Comparison of ENCODE assay signal across 8 cellular contexts in the genomic region with DNA sequence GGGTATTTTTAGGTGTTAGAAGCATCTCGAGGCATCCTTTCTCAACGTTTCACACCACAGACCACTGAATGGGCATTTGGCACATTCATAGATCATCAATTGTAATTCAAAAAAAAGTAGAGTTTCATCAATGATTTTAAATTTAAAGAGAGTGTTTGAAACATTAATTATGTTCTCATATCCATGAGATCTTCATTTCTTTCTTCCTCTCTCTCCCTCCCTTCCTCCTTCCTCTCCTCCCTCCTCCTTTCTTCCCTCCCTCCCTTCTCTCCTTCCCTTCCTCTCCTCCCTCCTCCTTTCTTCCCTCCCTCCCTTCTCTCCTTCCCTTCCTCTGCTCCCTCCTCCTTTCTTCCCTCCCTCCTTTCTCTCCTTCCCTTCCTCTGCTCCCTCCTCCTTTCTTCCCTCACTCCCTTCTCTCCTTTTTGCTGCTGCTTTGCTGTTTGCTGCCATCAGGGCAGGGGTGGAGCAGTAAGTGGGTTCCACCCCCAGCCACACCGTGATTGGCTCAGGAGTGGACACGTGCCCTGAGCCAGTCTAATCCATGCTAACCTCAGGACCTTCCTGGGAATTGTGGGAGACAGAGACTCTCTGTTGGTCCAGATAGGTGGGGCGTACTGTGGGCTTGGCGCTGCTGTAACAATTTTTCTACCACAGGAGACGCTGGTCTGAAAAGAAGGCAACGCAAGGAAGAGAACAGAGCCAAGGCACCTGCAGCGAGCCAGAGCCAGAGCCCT. TPM values are rescaled to one million over a fixed set of nuclear protein-coding genes. Genes with fewer than 3 reads are reported as not detected.
DNase-seq lines count a peak whose midpoint lies in the region; ATAC-seq and TF ChIP-seq lines count a peak whose summit lies in the region.

No MANE protein-coding gene starts in this region.

- peak; percentile 30 to 49 (median 31) for TF ChIP-seq CTCF in breast epithelium (IDR thresholded peaks at IDR 0.05)

- intact Hi-C loops in breast epithelium (cut with DNase I; ENCODE audit: low total_unique reads): loop anchor here (10.0 kb wide), 1 partner anchor 49 kb away; a partner anchor contains a TSS
- intact Hi-C loops in naive thymus-derived CD4-positive, alpha-beta T cell (cut with micrococcal nuclease): no loop called here

- peak overlapping the region in 2 of 10 donors; percentile 11 to 28 for H3K4me3 Mint-ChIP-seq in naive thymus-derived CD4-positive, alpha-beta T cell

- H2AFZ ChIP-seq in Karpas-422 (ENCODE audit: low read length): no peak overlapping the region

- H3K27ac ChIP-seq in breast epithelium: peak overlapping the region; percentile 81 to 88
- peak overlapping the region; percentile 54 for H3K27ac ChIP-seq in substantia nigra (ENCODE audit: low read depth, low read length, poor library complexity, severe bottlenecking)
- H3K27ac ChIP-seq in naive thymus-derived CD4-positive, alpha-beta T cell (ENCODE audit: low read depth, low read length): no peak overlapping the region
- no peak overlapping the region for H3K27ac ChIP-seq in Karpas-422 (ENCODE audit: low read length)

- no peak overlapping the region for H3K9ac ChIP-seq in Karpas-422 (ENCODE audit: low read length)

- H3K36me3 ChIP-seq in breast epithelium (no peaks in the 10 kb centered on the region), Karpas-422 (ENCODE audit: insufficient read depth, low read length) (no peaks in the 10 kb centered on the region)
- H3K36me3 ChIP-seq in naive thymus-derived CD4-positive, alpha-beta T cell (ENCODE audit: control insufficient read depth in 2 of 3, insufficient read depth in 3 of 3, low read length in 3 of 3): no peaks in the 10 kb centered on the region

- H3K27me3 Mint-ChIP-seq in naive thymus-derived CD4-positive, alpha-beta T cell: peaks cover 22 to 63% (median 27%) of the 10 kb centered on the region in 5 donors

- no peaks in the 10 kb centered on the region for H3K9me2 ChIP-seq in Karpas-422 (replicated peaks; ENCODE audit: insufficient read depth, low read length)

- H3K9me3 ChIP-seq in breast epithelium (no peaks in the 10 kb centered on the region), Karpas-422 (ENCODE audit: low read length) (no peaks in the 10 kb centered on the region)
- no peaks in the 10 kb centered on the region for H3K9me3 ChIP-seq in naive thymus-derived CD4-positive, alpha-beta T cell (ENCODE audit: control insufficient read depth in 2 of 3, low read length in 3 of 3)

- TF ChIP-seq POLR2A in breast epithelium (IDR thresholded peaks at IDR 0.05): no peak

- H3K27me3 ChIP-seq in breast epithelium (no peaks in the 10 kb centered on the region), Karpas-422 (ENCODE audit: low read length) (no peaks in the 10 kb centered on the region)
- H3K27me3 ChIP-seq in naive thymus-derived CD4-positive, alpha-beta T cell (ENCODE audit: control insufficient read depth in 2 of 2, insufficient read depth in 2 of 2, low read length in 2 of 2): no peaks in the 10 kb centered on the region

- H3K27ac Mint-ChIP-seq in naive thymus-derived CD4-positive, alpha-beta T cell: no peak overlapping the region

- H3K79me2 ChIP-seq in Karpas-422 (ENCODE audit: low read length): no peaks in the 10 kb centered on the region

- H3K4me1 Mint-ChIP-seq in naive thymus-derived CD4-positive, alpha-beta T cell: peaks cover 3 to 13% (median 5%) of the 10 kb centered on the region in 7 donors

- ATAC-seq in HG02852 (IDR thresholded peaks at IDR 0.05; ENCODE audit: unreplicated experiment): no peak
- ATAC-seq in naive thymus-derived CD4-positive, alpha-beta T cell: no peak

- H3K4me1 ChIP-seq in breast epithelium (peaks cover 0 to 13% of the 10 kb centered on the region in 2 donors), Karpas-422 (ENCODE audit: low read length) (no peaks in the 10 kb centered on the region)
- H3K4me1 ChIP-seq in naive thymus-derived CD4-positive, alpha-beta T cell (ENCODE audit: control insufficient read depth in 2 of 2, insufficient read depth in 2 of 2, low read length in 2 of 2): no peaks in the 10 kb centered on the region

- no peak overlapping the region for H3K4me2 ChIP-seq in Karpas-422 (ENCODE audit: low read depth, low read length, poor library complexity, severe bottlenecking)

- no peaks in the 10 kb centered on the region for H4K20me1 ChIP-seq in Karpas-422 (ENCODE audit: insufficient read depth, low read depth, low read length)

- CTCF ChIA-PET in naive thymus-derived CD4-positive, alpha-beta T cell (lab: Charles Lee): no interaction called here

- no peaks in the 10 kb centered on the region for H3K36me3 Mint-ChIP-seq in naive thymus-derived CD4-positive, alpha-beta T cell

- H3K4me3 ChIP-seq in breast epithelium (peak overlapping the region in 2 of 3 donors; percentile 23 to 43), Karpas-422 (ENCODE audit: low read length) (no peak overlapping the region)
- no peak overlapping the region for H3K4me3 ChIP-seq in naive thymus-derived CD4-positive, alpha-beta T cell (ENCODE audit: low read length)

- peaks cover 0 to 1% (median 0%) of the 10 kb centered on the region in 11 donors for H3K9me3 Mint-ChIP-seq in naive thymus-derived CD4-positive, alpha-beta T cell

- DNase-seq in DMS53 treated with DMSO at 0.1 percent for 48 hours (lab: John Stamatoyannopoulos, UW; ENCODE audit: unreplicated experiment): peak; percentile 79
- DNase-seq in NCI-H2171 (lab: John Stamatoyannopoulos, UW): peak; percentile 83
- peak; percentile 67 to 80 for DNase-seq in breast epithelium (ENCODE audit: low spot score in 2 of 2)
- peak; percentile 91 for DNase-seq in kidney tubule cell (ENCODE audit: low spot score)
- peak in 47 of 49 donors; percentile 12 to 94 (median 62) for DNase-seq in substantia nigra (lab: John Stamatoyannopoulos, UW)
- no peak for DNase-seq in naive thymus-derived CD4-positive, alpha-beta T cell
- DNase-seq in Karpas-422: no peak

- POLR2A ChIA-PET in naive thymus-derived CD4-positive, alpha-beta T cell (lab: Charles Lee): no interaction called here

RNA-seq across cellular contexts. Expression of a gene that starts 33.8 kb away (rescaled TPM):
- under 1 TPM in 1 of 3 donors, not detected in 2; 0.44 TPM for total RNA-seq in breast epithelium
- total RNA-seq in naive thymus-derived CD4-positive, alpha-beta T cell: 10 to 100 TPM in 2 of 5 experiments, not detected in 3; 15.7 to 79.1 TPM
- under 1 TPM in 1 of 2 donors, not detected in 1; 0.13 TPM for polyA plus RNA-seq in naive thymus-derived CD4-positive, alpha-beta T cell
- total RNA-seq in Karpas-422 (2014; rRNA removed; shearing (Covaris generic); ENCODE audit: low replicate concordance): not detected in 2 replicates

RNA-seq across cellular contexts. Expression of a gene that starts 51.6 kb away (rescaled TPM):
- 10 to 100 TPM; 20.2 to 34.7 (median 25.9) TPM for total RNA-seq in breast epithelium
- 10 to 100 TPM; 41.7 to 77.0 (median 73.4) TPM for total RNA-seq in naive thymus-derived CD4-positive, alpha-beta T cell
- 1 to 10 TPM; 6.3 to 7.2 TPM for polyA plus RNA-seq in naive thymus-derived CD4-positive, alpha-beta T cell
- 30.5 and 46.4 TPM in 2 replicates for total RNA-seq in Karpas-422 (2014; rRNA removed; shearing (Covaris generic); ENCODE audit: low replicate concordance)

RNA-seq across cellular contexts. Expression of a gene that starts 58.5 kb away (rescaled TPM):
- 1 to 10 TPM in 1 of 3 donors, under 1 TPM in 1, not detected in 1; 0.33 to 2.2 TPM for total RNA-seq in breast epithelium
- 10 to 100 TPM in 2 of 5 experiments, 1 to 10 TPM in 1, under 1 TPM in 1, not detected in 1; 0.30 to 16.0 (median 7.1) TPM for total RNA-seq in naive thymus-derived CD4-positive, alpha-beta T cell
- not detected for polyA plus RNA-seq in naive thymus-derived CD4-positive, alpha-beta T cell
- not detected in 2 replicates for total RNA-seq in Karpas-422 (2014; rRNA removed; shearing (Covaris generic); ENCODE audit: low replicate concordance)

Comparison
In these comparisons a context has a peak if more than half of its experiments do, and no peak if none do; other contexts are left out.
1. DNase-seq: peak in DMS53 treated with DMSO at 0.1 percent for 48 hours (single experiment), NCI-H2171 (single experiment), breast epithelium (2 of 2), kidney tubule cell (single experiment) and substantia nigra (47 of 49); none in naive thymus-derived CD4-positive, alpha-beta T cell (0 of 9) and Karpas-422 (single experiment).
2. H3K27ac ChIP-seq: peak in breast epithelium (2 of 2) and substantia nigra (single experiment); none in naive thymus-derived CD4-positive, alpha-beta T cell (single experiment) and Karpas-422 (single experiment).
3. H3K4me3 ChIP-seq: peak in breast epithelium (2 of 3); none in naive thymus-derived CD4-positive, alpha-beta T cell (single experiment) and Karpas-422 (single experiment).